Comparison of ENCODE assay signal across 8 cellular contexts in the genomic region with DNA sequence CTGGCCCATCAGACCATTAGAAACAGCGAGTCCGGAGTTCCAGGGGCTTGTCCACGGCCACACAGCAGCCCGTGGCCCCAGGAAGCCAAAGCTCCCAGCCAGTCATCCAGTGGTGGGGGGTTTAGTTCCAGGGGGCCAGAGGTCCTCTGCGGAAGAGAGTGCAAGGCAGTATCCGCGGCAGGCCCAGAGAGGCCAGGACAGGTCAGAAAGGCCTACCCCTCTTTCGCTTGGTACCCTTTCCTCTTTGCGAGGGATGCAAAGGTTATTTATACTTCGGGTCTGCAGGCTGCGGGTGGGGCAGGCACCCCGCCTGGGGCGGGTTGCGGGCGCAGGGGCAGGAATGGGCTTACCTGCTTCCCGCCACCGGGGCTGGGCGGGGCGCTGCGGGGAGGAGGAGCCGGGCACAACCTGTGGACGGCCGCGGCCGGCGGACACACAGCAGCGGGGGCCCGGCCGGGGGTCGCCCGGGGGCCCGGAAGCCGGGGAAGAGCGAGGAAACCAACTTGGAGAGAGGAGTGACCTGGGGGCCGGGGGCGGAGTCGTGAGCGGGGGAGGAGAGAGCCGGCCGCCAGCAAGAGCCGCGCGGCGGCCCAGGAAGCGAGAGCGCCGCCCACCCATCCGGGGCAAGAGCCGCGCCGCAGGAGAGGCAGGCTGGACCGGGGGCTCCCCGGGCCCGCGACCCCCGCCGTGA. TPM values are rescaled to one million over a fixed set of nuclear protein-coding genes. Genes with fewer than 3 reads are reported as not detected.
DNase-seq lines count a peak whose midpoint lies in the region; ATAC-seq, FAIRE-seq and TF ChIP-seq lines count a peak whose summit lies in the region.

A gene with protein sequence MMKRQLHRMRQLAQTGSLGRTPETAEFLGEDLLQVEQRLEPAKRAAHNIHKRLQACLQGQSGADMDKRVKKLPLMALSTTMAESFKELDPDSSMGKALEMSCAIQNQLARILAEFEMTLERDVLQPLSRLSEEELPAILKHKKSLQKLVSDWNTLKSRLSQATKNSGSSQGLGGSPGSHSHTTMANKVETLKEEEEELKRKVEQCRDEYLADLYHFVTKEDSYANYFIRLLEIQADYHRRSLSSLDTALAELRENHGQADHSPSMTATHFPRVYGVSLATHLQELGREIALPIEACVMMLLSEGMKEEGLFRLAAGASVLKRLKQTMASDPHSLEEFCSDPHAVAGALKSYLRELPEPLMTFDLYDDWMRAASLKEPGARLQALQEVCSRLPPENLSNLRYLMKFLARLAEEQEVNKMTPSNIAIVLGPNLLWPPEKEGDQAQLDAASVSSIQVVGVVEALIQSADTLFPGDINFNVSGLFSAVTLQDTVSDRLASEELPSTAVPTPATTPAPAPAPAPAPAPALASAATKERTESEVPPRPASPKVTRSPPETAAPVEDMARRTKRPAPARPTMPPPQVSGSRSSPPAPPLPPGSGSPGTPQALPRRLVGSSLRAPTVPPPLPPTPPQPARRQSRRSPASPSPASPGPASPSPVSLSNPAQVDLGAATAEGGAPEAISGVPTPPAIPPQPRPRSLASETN (plus strand): TSS at position 600 of the 691 bp plus-strand sequence. CDS start 119 bp downstream, outside the sequence.

- CTCF ChIA-PET in endothelial cell of umbilical vein (lab: Charles Lee) = interaction anchor here (1.0 kb wide), 1 partner anchor 32 kb away, joined by 3 read pairs; no protein-coding TSS in a partner anchor

- peaks cover 21% of the 10 kb centered on the region for H3K4me1 ChIP-seq in ES-I3 (ENCODE audit: insufficient read depth, low read length)
- H3K4me1 ChIP-seq in endothelial cell of umbilical vein (ENCODE audit: control insufficient read depth, extremely low read depth, insufficient read depth, low read length) = peaks cover 7% of the 10 kb centered on the region
- peaks cover 16 to 42% of the 10 kb centered on the region in 2 donors for H3K4me1 ChIP-seq in muscle layer of duodenum (ENCODE audit: control insufficient read depth in 1 of 2, insufficient read depth in 2 of 2, low read length in 2 of 2)
- peaks cover 50% of the 10 kb centered on the region for H3K4me1 ChIP-seq in upper lobe of right lung

- TF ChIP-seq CTCF in endothelial cell of umbilical vein (IDR thresholded peaks at IDR 0.05; ENCODE audit: extremely low read depth in 1 of 2, insufficient read depth in 1 of 2, low read depth in 1 of 2, low read length in 2 of 2) (no peak), upper lobe of right lung (IDR thresholded peaks at IDR 0.05) (no peak)

- BruUV-seq in endothelial cell of umbilical vein (replicated peaks; lab: Mats Ljungman, UMichigan) = no TSS peak

- H3K79me2 ChIP-seq in endothelial cell of umbilical vein (ENCODE audit: control insufficient read depth, insufficient read depth, low read length) = no peaks in the 10 kb centered on the region

- no peak for FAIRE-seq in endothelial cell of umbilical vein (lab: Jason Lieb, UNC)

- POLR2A ChIA-PET in endothelial cell of umbilical vein (lab: Charles Lee) = interaction anchor here (0.7 kb wide), 1 partner anchor 36 kb away, joined by 8 read pairs; the partner anchor contains the start of gene LGALS1

- no peaks in the 10 kb centered on the region for H4K20me1 ChIP-seq in endothelial cell of umbilical vein (replicated peaks; ENCODE audit: control insufficient read depth, extremely low read depth, insufficient read depth, low read length)

- H3K27ac ChIP-seq in KOPT-K1 (ENCODE audit: low read depth, low read length, poor library complexity, severe bottlenecking) = peak within 1 kb of the TSS; percentile 65
- H3K27ac ChIP-seq in endothelial cell of umbilical vein (ENCODE audit: insufficient read depth, low read depth, low read length) = no peak within 1 kb of the TSS
- H3K27ac ChIP-seq in muscle layer of duodenum (ENCODE audit: low read length) = peak within 1 kb of the TSS; percentile 79
- H3K27ac ChIP-seq in upper lobe of right lung = peak within 1 kb of the TSS; percentile 59

- H3K4me3 ChIP-seq in endothelial cell of umbilical vein (replicated peaks in 1 of 3; ENCODE audit: insufficient read depth in 1 of 3, low read depth in 1 of 3, low read length in 3 of 3) (peak within 1 kb of the TSS in 2 of 3 experiments; percentile 30 to 38), muscle layer of duodenum (ENCODE audit: low read depth in 1 of 2, low read length in 2 of 2) (peak within 1 kb of the TSS; percentile 67 to 68), upper lobe of right lung (peak within 1 kb of the TSS; percentile 62)

- dilution Hi-C loops in endothelial cell of umbilical vein (cut with MboI; ENCODE audit: extremely low pct_ligation_motif_present, low sequenced_read_pairs) = no loop called here

- H3K27me3 ChIP-seq in endothelial cell of umbilical vein (ENCODE audit: control insufficient read depth in 2 of 2, insufficient read depth in 2 of 2, low read length in 2 of 2) = no peaks in the 10 kb centered on the region
- H3K27me3 ChIP-seq in muscle layer of duodenum (ENCODE audit: low read depth, low read length) = no peaks in the 10 kb centered on the region
- H3K27me3 ChIP-seq in upper lobe of right lung = no peaks in the 10 kb centered on the region

- peak; percentile 48 for ATAC-seq in upper lobe of right lung
- ATAC-seq in GM21447 (IDR thresholded peaks at IDR 0.05; ENCODE audit: unreplicated experiment) = no peak

- DNase-seq in activated CD4-positive, alpha-beta T cell treated with anti-CD3 and anti-CD28 coated beads, Interleukin-2, amount 50 U/mL, for 48 hours = peak; percentile 64 to 72
- no peak for DNase-seq in endothelial cell of umbilical vein (ENCODE audit: low read depth, low spot score)
- DNase-seq in upper lobe of right lung = peak; percentile 82
- no peak for DNase-seq in SKM-1 treated with dmso at 0.1 percent for 144 hours (lab: John Stamatoyannopoulos, UW; ENCODE audit: unreplicated experiment)

- H2AFZ ChIP-seq in endothelial cell of umbilical vein (ENCODE audit: low read depth, low read length) = peak within 1 kb of the TSS; percentile 62

- H3K9ac ChIP-seq in ES-I3 (ENCODE audit: low read depth, low read length) = peak within 1 kb of the TSS; percentile 53
- H3K9ac ChIP-seq in endothelial cell of umbilical vein (replicated peaks; ENCODE audit: extremely low read depth, insufficient read depth, low read length) = peak within 1 kb of the TSS; percentile 20

- peaks cover 7% of the 10 kb centered on the region; the same call in 1 of the 2 replicates for H3K36me3 ChIP-seq in ES-I3 (ENCODE audit: insufficient read depth, low read length)
- H3K36me3 ChIP-seq in KOPT-K1 (ENCODE audit: insufficient read depth, low read length) = 0 out of 2 replicates have a peak, but pooled peaks cover 2% of the 10 kb centered on the region
- H3K36me3 ChIP-seq in endothelial cell of umbilical vein (ENCODE audit: control insufficient read depth in 2 of 2, extremely low read depth in 1 of 2, insufficient read depth in 2 of 2, low read length in 2 of 2) = no peaks in the 10 kb centered on the region
- H3K36me3 ChIP-seq in muscle layer of duodenum (ENCODE audit: control insufficient read depth in 1 of 2, insufficient read depth in 2 of 2, low read length in 2 of 2) = no peaks in the 10 kb centered on the region
- H3K36me3 ChIP-seq in upper lobe of right lung = no peaks in the 10 kb centered on the region

- peak within 1 kb of the TSS; percentile 39 for H3K4me2 ChIP-seq in endothelial cell of umbilical vein (ENCODE audit: insufficient read depth, low read length)

- no peak for TF ChIP-seq POLR2A in endothelial cell of umbilical vein (IDR thresholded peaks at IDR 0.05; ENCODE audit: low read depth, low read length)

- H3K9me1 ChIP-seq in endothelial cell of umbilical vein (replicated peaks; ENCODE audit: control insufficient read depth, extremely low read depth, insufficient read depth, low read length) = no peaks in the 10 kb centered on the region

- H3K9me3 ChIP-seq in ES-I3 (ENCODE audit: control insufficient read depth, insufficient read depth, low read length) = no peaks in the 10 kb centered on the region
- H3K9me3 ChIP-seq in KOPT-K1 (ENCODE audit: insufficient read depth, low read length, poor library complexity, severe bottlenecking) = no peaks in the 10 kb centered on the region
- H3K9me3 ChIP-seq in endothelial cell of umbilical vein (replicated peaks; ENCODE audit: control insufficient read depth, insufficient read depth, low read length) = no peaks in the 10 kb centered on the region
- no peaks in the 10 kb centered on the region for H3K9me3 ChIP-seq in muscle layer of duodenum (ENCODE audit: control insufficient read depth in 1 of 2, low read length in 2 of 2)
- H3K9me3 ChIP-seq in upper lobe of right lung = no peaks in the 10 kb centered on the region

- intact Hi-C loops in endothelial cell of umbilical vein (cut with micrococcal nuclease) (no loop called here), upper lobe of right lung (cut with DNase I) (loop anchor here (10.0 kb wide), 1 partner anchor 46 kb away; the partner anchor contains the start of gene NOL12)

TF ChIP-seq in endothelial cell of umbilical vein, 7 proteins besides CTCF, POLR2A, EP300 and RAD21:
- no peak for TF ChIP-seq MYC (IDR thresholded peaks at IDR 0.05; ENCODE audit: low read depth, low read length)
- no peak for TF ChIP-seq GATA2 (IDR thresholded peaks at IDR 0.05; ENCODE audit: insufficient read depth, insufficient read length, low read depth, low read length)
- TF ChIP-seq POLR2AphosphoS5 (IDR thresholded peaks at IDR 0.05; ENCODE audit: insufficient read depth, low read depth, low read length) = no peak
- TF ChIP-seq, protein P1, sequence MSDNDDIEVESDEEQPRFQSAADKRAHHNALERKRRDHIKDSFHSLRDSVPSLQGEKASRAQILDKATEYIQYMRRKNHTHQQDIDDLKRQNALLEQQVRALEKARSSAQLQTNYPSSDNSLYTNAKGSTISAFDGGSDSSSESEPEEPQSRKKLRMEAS (IDR thresholded peaks at IDR 0.05; ENCODE audit: insufficient read depth, insufficient read length) = no peak
- no peak for TF ChIP-seq JUN (IDR thresholded peaks at IDR 0.05; ENCODE audit: borderline replicate concordance, insufficient read depth, insufficient read length, low read depth)
- TF ChIP-seq EZH2 (IDR thresholded peaks at IDR 0.05; ENCODE audit: borderline replicate concordance, low read depth, low read length, severe bottlenecking) = no peak
- no peak for TF ChIP-seq FOS (IDR thresholded peaks at IDR 0.05; ENCODE audit: borderline replicate concordance, insufficient read depth, low read length)

RNA-seq across cellular contexts. Expression of the gene that starts here (rescaled TPM):
- total RNA-seq in endothelial cell of umbilical vein (2.8 and 4.3 TPM in 2 replicates), upper lobe of right lung (28.3 TPM)
- polyA plus RNA-seq in endothelial cell of umbilical vein = 2.3 and 4.2 TPM in 2 replicates
- 4.8 and 5.9 TPM in 2 replicates for polyA plus RNA-seq in endothelial cell of umbilical vein (2011; cell fraction: cytosol; rRNA removed)
- polyA plus RNA-seq in endothelial cell of umbilical vein (2011; cell fraction: nucleus; rRNA removed) = 7.6 and 9.2 TPM in 2 replicates
- polyA plus RNA-seq in endothelial cell of umbilical vein (2012) = 9.5 and 10.4 TPM in 2 replicates
- 5.3 and 7.2 TPM in 2 replicates for polyA minus RNA-seq in endothelial cell of umbilical vein
- polyA minus RNA-seq in endothelial cell of umbilical vein (2011; cell fraction: cytosol; rRNA and poly(A)+ RNA removed) = not detected
- 1.5 and 3.1 TPM in 2 replicates for polyA minus RNA-seq in endothelial cell of umbilical vein (2011; cell fraction: nucleus; rRNA and poly(A)+ RNA removed)

Comparison
In these comparisons a context has a peak if more than half of its experiments do, and no peak if none do; other contexts are left out.
1. DNase-seq: peak in activated CD4-positive, alpha-beta T cell treated with anti-CD3 and anti-CD28 coated beads, Interleukin-2, amount 50 U/mL, for 48 hours (2 of 2) and upper lobe of right lung (single experiment); none in endothelial cell of umbilical vein (single experiment) and SKM-1 treated with dmso at 0.1 percent for 144 hours (single experiment).
2. Peak in every context shown above with its lines, with median percentiles within 50 percentile points of each other: H3K4me3 ChIP-seq.